ENCODE assay signal across 8 cellular contexts in genomic region chr4:154982187-154983047, GRCh38.
DNase-seq lines count a peak whose midpoint lies in the region; ATAC-seq and TF ChIP-seq lines count a peak whose summit lies in the region.

No MANE protein-coding gene starts in this region.

- no peaks in the 10 kb centered on the region for H3F3A ChIP-seq in SU-DHL-6 (ENCODE audit: insufficient read depth)

- H3K36me3 ChIP-seq in SU-DHL-6 (ENCODE audit: low read length) (no peaks in the 10 kb centered on the region), colonic mucosa (no peaks in the 10 kb centered on the region), stomach (no peaks in the 10 kb centered on the region)

- TF ChIP-seq RAD21 in Ishikawa (IDR thresholded peaks at IDR 0.05; ENCODE audit: low read depth): peak; percentile 79

- DNase-seq in EH (ENCODE audit: low read depth): peak; percentile 13
- DNase-seq in colonic mucosa: peak; percentile 56
- DNase-seq in lower leg skin (ENCODE audit: low spot score in 2 of 2): peak; percentile 28 to 85
- peak; percentile 74 for DNase-seq in stomach

- no peak overlapping the region for H3K4me2 ChIP-seq in SU-DHL-6 (ENCODE audit: low read depth, low read length, poor library complexity, severe bottlenecking)

- ATAC-seq in GM21447 (IDR thresholded peaks at IDR 0.05; ENCODE audit: unreplicated experiment): peak; percentile 64
- no peak for ATAC-seq in activated CD4-positive, CD25-positive, alpha-beta regulatory T cell treated with anti-CD3 and anti-CD28 coated beads, Interleukin-2, amount 50 U/mL, for 24 hours

- H3K4me3 ChIP-seq in SU-DHL-6 (ENCODE audit: insufficient read depth, low read length, poor library complexity, severe bottlenecking): no peak overlapping the region
- no peak overlapping the region for H3K4me3 ChIP-seq in colonic mucosa
- no peak overlapping the region for H3K4me3 ChIP-seq in lower leg skin (ENCODE audit: low read depth, poor library complexity, severe bottlenecking)
- no peak overlapping the region for H3K4me3 ChIP-seq in stomach

- TF ChIP-seq POLR2A in lower leg skin (IDR thresholded peaks at IDR 0.05) (no peak), stomach (IDR thresholded peaks at IDR 0.05) (no peak)

- intact Hi-C loops in colonic mucosa (cut with DNase I): loop anchor here (5.0 kb wide), 1 partner anchor 370 kb away; no protein-coding TSS in a partner anchor
- intact Hi-C loops in lower leg skin (cut with DNase I; ENCODE audit: low total_unique reads): no loop called here
- intact Hi-C loops in stomach (cut with DNase I; ENCODE audit: low total_unique reads): loop anchor here (10.0 kb wide), 1 partner anchor 372 kb away; no protein-coding TSS in a partner anchor

- H3K4me1 ChIP-seq in colonic mucosa (no peaks in the 10 kb centered on the region), stomach (no peaks in the 10 kb centered on the region)

- H3K79me2 ChIP-seq in SU-DHL-6 (ENCODE audit: insufficient read depth, low read length): no peaks in the 10 kb centered on the region

- H3K9me3 ChIP-seq in SU-DHL-6 (ENCODE audit: insufficient read depth, low read length): no peaks in the 10 kb centered on the region
- no peaks in the 10 kb centered on the region for H3K9me3 ChIP-seq in colonic mucosa
- H3K9me3 ChIP-seq in stomach: no peaks in the 10 kb centered on the region

- H3K27me3 ChIP-seq in SU-DHL-6 (ENCODE audit: low read length) (no peaks in the 10 kb centered on the region), colonic mucosa (no peaks in the 10 kb centered on the region), stomach (no peaks in the 10 kb centered on the region)

- H3K27ac ChIP-seq in SU-DHL-6 (ENCODE audit: low read depth, low read length) (no peak overlapping the region), colonic mucosa (no peak overlapping the region), stomach (no peak overlapping the region)

- H3K9ac ChIP-seq in SU-DHL-6 (ENCODE audit: low read length): no peak overlapping the region
- H3K9ac ChIP-seq in colonic mucosa (ENCODE audit: low read depth in 2 of 2, low read length in 2 of 2): no peak overlapping the region

- no peaks in the 10 kb centered on the region for H4K20me1 ChIP-seq in SU-DHL-6 (ENCODE audit: low read depth, low read length)

- WGBS in lower leg skin, 2 donors: 24 to 25% methylated on average over 10 of the region's 10 CpGs
- WGBS in stomach, 5 donors: 16 to 30% (median 21%) methylated on average over 10 of the region's 10 CpGs

- H2AFZ ChIP-seq in SU-DHL-6 (ENCODE audit: low read depth, low read length, severe bottlenecking): no peak overlapping the region

- no peak for TF ChIP-seq EP300 in Ishikawa (IDR thresholded peaks at IDR 0.05; ENCODE audit: borderline replicate concordance)
- no peak for TF ChIP-seq EP300 in stomach (IDR thresholded peaks at IDR 0.05)

- H3K9me2 ChIP-seq in SU-DHL-6 (replicated peaks; ENCODE audit: insufficient read depth, low read length): no peaks in the 10 kb centered on the region

- peak; percentile 45 for TF ChIP-seq CTCF in SU-DHL-6 (IDR thresholded peaks at IDR 0.05; ENCODE audit: insufficient read depth, low read length, poor library complexity, severe bottlenecking)
- TF ChIP-seq CTCF in colonic mucosa (IDR thresholded peaks at IDR 0.05): peak; percentile 40
- TF ChIP-seq CTCF in lower leg skin (IDR thresholded peaks at IDR 0.05): no peak
- TF ChIP-seq CTCF in stomach (IDR thresholded peaks at IDR 0.05): peak in 5 of 7 experiments; percentile 43 to 72 (median 57)

TF ChIP-seq in Ishikawa, 13 proteins besides CTCF, POLR2A, EP300 and RAD21:
- TF ChIP-seq REST (IDR thresholded peaks at IDR 0.05; ENCODE audit: low read depth): no peak
- no peak for TF ChIP-seq FOXM1 (IDR thresholded peaks at IDR 0.05; ENCODE audit: borderline replicate concordance, low read depth)
- TF ChIP-seq TCF12 (IDR thresholded peaks at IDR 0.05; ENCODE audit: low read depth): no peak
- no peak for TF ChIP-seq MAX (IDR thresholded peaks at IDR 0.05)
- no peak for TF ChIP-seq EGR1 (IDR thresholded peaks at IDR 0.05)
- TF ChIP-seq TEAD4 (IDR thresholded peaks at IDR 0.05): no peak
- no peak for TF ChIP-seq CREB1 (IDR thresholded peaks at IDR 0.05; ENCODE audit: low read depth)
- no peak for TF ChIP-seq USF1 (IDR thresholded peaks at IDR 0.05)
- no peak for TF ChIP-seq TAF1 (IDR thresholded peaks at IDR 0.05; ENCODE audit: low read depth)
- TF ChIP-seq NFIC (IDR thresholded peaks at IDR 0.05): no peak
- no peak for TF ChIP-seq ZBTB7A (IDR thresholded peaks at IDR 0.05; ENCODE audit: low read depth)
- no peak for TF ChIP-seq YY1 (IDR thresholded peaks at IDR 0.05; ENCODE audit: low read depth)
- no peak for TF ChIP-seq CEBPB (IDR thresholded peaks at IDR 0.05)

Comparison
In these comparisons a context has a peak if more than half of its experiments do, and no peak if none do; other contexts are left out.
1. DNase-seq: peak in every context shown above with its lines; median percentile 74 in stomach; 56 in lower leg skin; 56 in colonic mucosa; 13 in EH.
2. CTCF ChIP-seq: peak in SU-DHL-6 (single experiment), colonic mucosa (single experiment) and stomach (5 of 7); none in lower leg skin (0 of 3).